Comparison of ENCODE assay signal across 8 cellular contexts in genomic region chr5:170100051-170100943, GRCh38. TPM values are rescaled to one million over a fixed set of nuclear protein-coding genes. Genes with fewer than 3 reads are reported as not detected.
DNase-seq lines count a peak whose midpoint lies in the region; ATAC-seq and TF ChIP-seq lines count a peak whose summit lies in the region.

No MANE protein-coding gene starts in this region.

- H3K4me3 ChIP-seq in MM.1S (ENCODE audit: low read length) (no peak overlapping the region), psoas muscle (no peak overlapping the region), aorta (ENCODE audit: low read length in 2 of 2) (no peak overlapping the region)

- H3K27me3 ChIP-seq in MM.1S (replicated peaks; ENCODE audit: insufficient read depth, low read length) (no peaks in the 10 kb centered on the region), psoas muscle (ENCODE audit: insufficient read depth in 3 of 3, low read length in 2 of 3) (peaks cover 0 to 2% (median 0%) of the 10 kb centered on the region in 3 donors), aorta (ENCODE audit: control insufficient read depth in 1 of 2, insufficient read depth in 2 of 2, low read length in 1 of 2) (no peaks in the 10 kb centered on the region)

- H3K36me3 ChIP-seq in MM.1S (replicated peaks; ENCODE audit: insufficient read depth, low read length) (no peaks in the 10 kb centered on the region), psoas muscle (ENCODE audit: insufficient read depth in 1 of 2, low read depth in 1 of 2) (no peaks in the 10 kb centered on the region), aorta (ENCODE audit: control insufficient read depth in 1 of 2, insufficient read depth in 2 of 2, low read length in 1 of 2) (no peaks in the 10 kb centered on the region)

- no peaks in the 10 kb centered on the region for H3K79me2 ChIP-seq in MM.1S (ENCODE audit: low read length)

- ATAC-seq in GM18868 (IDR thresholded peaks at IDR 0.05; ENCODE audit: unreplicated experiment) (peak; percentile 68), psoas muscle (no peak), aorta (ENCODE audit: low FRiP score) (peak; percentile 66)

- H3K27ac ChIP-seq in MM.1S (ENCODE audit: low read length) = no peak overlapping the region
- H3K27ac ChIP-seq in psoas muscle = no peak overlapping the region
- no peak overlapping the region for H3K27ac ChIP-seq in aorta (ENCODE audit: low read depth in 1 of 2, low read length in 2 of 2)

- WGBS in psoas muscle, 3 donors = 23 to 27% (median 25%) methylated on average over 13 of the region's 13 CpGs
- 31 to 32% methylated on average over 13 of the region's 13 CpGs for WGBS in aorta, 2 donors

- H3K4me1 ChIP-seq in MM.1S (ENCODE audit: low read length) (no peaks in the 10 kb centered on the region), psoas muscle (no peaks in the 10 kb centered on the region), aorta (ENCODE audit: control insufficient read depth in 1 of 2, insufficient read depth in 2 of 2, low read length in 2 of 2) (no peaks in the 10 kb centered on the region)

- in situ Hi-C loops in ACHN (cut with HindIII; ENCODE audit: low pct_ligation_motif_present, low pct_unique_long_range_greater_than_20kb, low sequenced_read_pairs) = no loop called here

- H3K4me2 ChIP-seq in MM.1S (ENCODE audit: low read depth, low read length) = no peak overlapping the region

- no peaks in the 10 kb centered on the region for H4K20me1 ChIP-seq in MM.1S (ENCODE audit: insufficient read depth, low read length)

- intact Hi-C loops in cardiac septum (cut with DNase I) (no loop called here), psoas muscle (cut with DNase I) (no loop called here), aorta (cut with DNase I) (loop anchor here in 1 of 2 donors (2.0 to 10.0 kb wide), 2 partner anchors 85 to 325 kb away; no protein-coding TSS in a partner anchor)

- TF ChIP-seq CTCF in MM.1S (IDR thresholded peaks at IDR 0.05; ENCODE audit: low read length) (peak; percentile 68), psoas muscle (IDR thresholded peaks at IDR 0.05) (peak; percentile 24)

- no peak overlapping the region for H3K9ac ChIP-seq in MM.1S (ENCODE audit: low read length)

- H3K9me3 ChIP-seq in MM.1S (replicated peaks; ENCODE audit: insufficient read depth, low read length) (no peaks in the 10 kb centered on the region), psoas muscle (no peaks in the 10 kb centered on the region), aorta (ENCODE audit: control insufficient read depth, low read length) (no peaks in the 10 kb centered on the region)

- no peaks in the 10 kb centered on the region for H3F3A ChIP-seq in MM.1S (ENCODE audit: insufficient read depth, low read length)

- DNase-seq in ACHN (peak; percentile 65), MM.1S (peak; percentile 57), SKM-1 treated with dmso at 0.1 percent for 144 hours (lab: John Stamatoyannopoulos, UW; ENCODE audit: unreplicated experiment) (peak; percentile 83), cardiac septum (ENCODE audit: low spot score) (peak; percentile 80), psoas muscle (peak; percentile 52 to 68), aorta (peak; percentile 82 to 86)
- DNase-seq in activated naive CD8-positive, alpha-beta T cell treated with anti-CD3 and anti-CD28 coated beads, Interleukin-2, amount 50 U/mL, for 16 hours (ENCODE audit: low read depth, low spot score) = peak; percentile 37

- no peak overlapping the region for H2AFZ ChIP-seq in MM.1S (ENCODE audit: low read length)

- H3K9me2 ChIP-seq in MM.1S (replicated peaks; ENCODE audit: insufficient read depth, low read length) = no peaks in the 10 kb centered on the region

RNA-seq across cellular contexts. Expression of gene FOXI1, which starts 5.4 kb away (rescaled TPM):
- total RNA-seq in cardiac septum (not detected), psoas muscle (not detected), aorta (not detected)
- polyA plus RNA-seq in psoas muscle (not detected), aorta (not detected)

Comparison
In these comparisons a context has a peak if more than half of its experiments do, and no peak if none do; other contexts are left out.
1. ATAC-seq: peak in GM18868 (single experiment) and aorta (single experiment); none in psoas muscle (0 of 4).
2. Peak in every context shown above with its lines, with median percentiles within 50 percentile points of each other: DNase-seq.